2 cellular contexts compared by ENCODE assay signal in genomic region chr6:35354361-35355135, GRCh38.
TF ChIP-seq lines count a peak whose summit lies in the region.

No MANE protein-coding gene starts in this region.

TF ChIP-seq in IMR-90, 13 proteins besides CTCF, POLR2A, EP300 and RAD21:
- TF ChIP-seq SMC3 (IDR thresholded peaks at IDR 0.05; ENCODE audit: low read depth, low read length), result no peak
- TF ChIP-seq, protein P1, sequence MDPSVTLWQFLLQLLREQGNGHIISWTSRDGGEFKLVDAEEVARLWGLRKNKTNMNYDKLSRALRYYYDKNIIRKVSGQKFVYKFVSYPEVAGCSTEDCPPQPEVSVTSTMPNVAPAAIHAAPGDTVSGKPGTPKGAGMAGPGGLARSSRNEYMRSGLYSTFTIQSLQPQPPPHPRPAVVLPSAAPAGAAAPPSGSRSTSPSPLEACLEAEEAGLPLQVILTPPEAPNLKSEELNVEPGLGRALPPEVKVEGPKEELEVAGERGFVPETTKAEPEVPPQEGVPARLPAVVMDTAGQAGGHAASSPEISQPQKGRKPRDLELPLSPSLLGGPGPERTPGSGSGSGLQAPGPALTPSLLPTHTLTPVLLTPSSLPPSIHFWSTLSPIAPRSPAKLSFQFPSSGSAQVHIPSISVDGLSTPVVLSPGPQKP (IDR thresholded peaks at IDR 0.05; ENCODE audit: borderline replicate concordance, low read depth, low read length), result no peak
- no peak for TF ChIP-seq BHLHE40 (IDR thresholded peaks at IDR 0.05; ENCODE audit: low read depth, low read length)
- TF ChIP-seq CHD1 (IDR thresholded peaks at IDR 0.05; ENCODE audit: low read depth, low read length), result no peak
- no peak for TF ChIP-seq MAFK (IDR thresholded peaks at IDR 0.05; ENCODE audit: low read depth, low read length)
- TF ChIP-seq RCOR1 (IDR thresholded peaks at IDR 0.05; ENCODE audit: insufficient replicate concordance, low read length), result no peak
- TF ChIP-seq MAZ (IDR thresholded peaks at IDR 0.05; ENCODE audit: borderline replicate concordance, low read depth, low read length), result no peak
- no peak for TF ChIP-seq MXI1 (IDR thresholded peaks at IDR 0.05; ENCODE audit: borderline replicate concordance, low read depth, low read length)
- no peak for TF ChIP-seq CEBPB (IDR thresholded peaks at IDR 0.05; ENCODE audit: low read depth, low read length)
- TF ChIP-seq, protein P2, sequence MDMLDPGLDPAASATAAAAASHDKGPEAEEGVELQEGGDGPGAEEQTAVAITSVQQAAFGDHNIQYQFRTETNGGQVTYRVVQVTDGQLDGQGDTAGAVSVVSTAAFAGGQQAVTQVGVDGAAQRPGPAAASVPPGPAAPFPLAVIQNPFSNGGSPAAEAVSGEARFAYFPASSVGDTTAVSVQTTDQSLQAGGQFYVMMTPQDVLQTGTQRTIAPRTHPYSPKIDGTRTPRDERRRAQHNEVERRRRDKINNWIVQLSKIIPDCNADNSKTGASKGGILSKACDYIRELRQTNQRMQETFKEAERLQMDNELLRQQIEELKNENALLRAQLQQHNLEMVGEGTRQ (IDR thresholded peaks at IDR 0.05; ENCODE audit: low read depth, low read length), result no peak
- no peak for TF ChIP-seq RFX5 (IDR thresholded peaks at IDR 0.05; ENCODE audit: low read depth, low read length)
- no peak for TF ChIP-seq NFE2L2 (IDR thresholded peaks at IDR 0.05; ENCODE audit: low read depth, low read length)
- TF ChIP-seq FOS (IDR thresholded peaks at IDR 0.05; ENCODE audit: low read depth, low read length), result no peak

TF ChIP-seq in endothelial cell of umbilical vein, 7 proteins besides CTCF, POLR2A, EP300 and RAD21:
- TF ChIP-seq JUN (IDR thresholded peaks at IDR 0.05; ENCODE audit: borderline replicate concordance, insufficient read depth, insufficient read length, low read depth) (no peak), FOS (IDR thresholded peaks at IDR 0.05; ENCODE audit: borderline replicate concordance, insufficient read depth, low read length) (no peak), GATA2 (IDR thresholded peaks at IDR 0.05; ENCODE audit: insufficient read depth, insufficient read length, low read depth, low read length) (no peak), MAX (IDR thresholded peaks at IDR 0.05; ENCODE audit: insufficient read depth, insufficient read length) (no peak), EZH2 (IDR thresholded peaks at IDR 0.05; ENCODE audit: borderline replicate concordance, low read depth, low read length, severe bottlenecking) (no peak), POLR2AphosphoS5 (IDR thresholded peaks at IDR 0.05; ENCODE audit: insufficient read depth, low read depth, low read length) (no peak), MYC (IDR thresholded peaks at IDR 0.05; ENCODE audit: low read depth, low read length) (no peak)
